In the genomic region with DNA sequence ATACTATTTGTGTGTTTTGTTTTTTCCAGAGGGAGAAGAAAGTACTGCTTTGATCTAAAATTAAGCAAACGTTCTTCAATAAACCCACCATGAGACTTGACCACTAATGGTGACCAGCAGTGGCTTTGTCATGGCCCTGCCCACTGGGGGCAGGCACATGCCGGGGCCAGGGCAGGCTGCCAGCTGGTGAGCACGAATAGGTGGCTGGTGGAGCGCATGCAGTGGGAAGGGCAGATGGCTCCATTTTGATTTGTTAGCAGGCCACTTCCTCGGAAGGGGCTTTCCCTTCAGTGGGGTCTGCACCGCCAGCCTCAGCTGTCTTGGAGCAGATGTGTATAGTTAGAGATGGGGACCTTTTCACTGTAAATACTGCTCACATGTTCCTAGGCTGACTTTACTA, we compare ENCODE assay signal across 19 cellular contexts.
"Had no signal": no experiment of that assay in that cellular context is flagged by ENCODE, and none has a peak within 500 bp of the region (broad histone marks: within the 10 kb centered on the region; RNA-seq: fewer than 3 reads in every experiment).

No MANE protein-coding gene starts in this region.

- H3K27ac ChIP-seq: epithelial cell of prostate, esophagus squamous epithelium, gastroesophageal sphincter, parathyroid adenoma, prostate gland, right lobe of liver, thoracic aorta, transverse colon had no signal

- H3K4me3 ChIP-seq: esophagus squamous epithelium, gastroesophageal sphincter, prostate gland, right lobe of liver, thoracic aorta, transverse colon had no signal

- H3K36me3 ChIP-seq: esophagus squamous epithelium, gastroesophageal sphincter, prostate gland, right lobe of liver, thoracic aorta, transverse colon had no signal

- H3K36me3 Mint-ChIP-seq: naive thymus-derived CD4-positive, alpha-beta T cell; stimulated activated naive B cell treated with anti-CD40 and anti-IgM and Interleukin-4, amounts not matched to agents 10 μg/mL and 1 μg/mL and 100 μg/mL, for 72 hours had no signal

- ATAC-seq: effector memory CD8-positive, alpha-beta T cell; gastroesophageal sphincter; left colon; naive thymus-derived CD4-positive, alpha-beta T cell; right lobe of liver; stimulated activated naive B cell treated with anti-CD40 and anti-IgM and Interleukin-4, amounts not matched to agents 10 μg/mL and 1 μg/mL and 100 μg/mL, for 72 hours; stimulated activated naive CD8-positive, alpha-beta T cell treated with anti-CD3 and anti-CD28 coated beads, Interleukin-15, amount 100 ng/mL, for 72 hours had no signal

- H3K27ac Mint-ChIP-seq: dendritic cell treated with granulocyte-macrophage colony-stimulating factor and Interleukin-4, amounts not matched to agents 40 ng/mL and 50 ng/mL, for 4 days; effector memory CD8-positive, alpha-beta T cell; naive thymus-derived CD4-positive, alpha-beta T cell; stimulated activated naive B cell treated with anti-CD40 and anti-IgM and Interleukin-4, amounts not matched to agents 10 μg/mL and 1 μg/mL and 100 μg/mL, for 72 hours; stimulated activated naive CD8-positive, alpha-beta T cell treated with anti-CD3 and anti-CD28 coated beads, Interleukin-15, amount 100 ng/mL, for 72 hours had no signal

- H3K4me3 Mint-ChIP-seq: dendritic cell treated with granulocyte-macrophage colony-stimulating factor and Interleukin-4, amounts not matched to agents 40 ng/mL and 50 ng/mL, for 4 days; effector memory CD8-positive, alpha-beta T cell; naive thymus-derived CD4-positive, alpha-beta T cell; stimulated activated naive B cell treated with anti-CD40 and anti-IgM and Interleukin-4, amounts not matched to agents 10 μg/mL and 1 μg/mL and 100 μg/mL, for 72 hours; stimulated activated naive CD8-positive, alpha-beta T cell treated with anti-CD3 and anti-CD28 coated beads, Interleukin-15, amount 100 ng/mL, for 72 hours had no signal

- H3K27me3 ChIP-seq: esophagus squamous epithelium, gastroesophageal sphincter, right lobe of liver, transverse colon had no signal

- H3K4me1 ChIP-seq: esophagus squamous epithelium, gastroesophageal sphincter, parathyroid adenoma, prostate gland, right lobe of liver, transverse colon had no signal

- DNase-seq: cerebellar nuclear complex; effector memory CD8-positive, alpha-beta T cell; esophagus squamous epithelium; foreskin fibroblast; left colon; mammary epithelial cell; naive thymus-derived CD4-positive, alpha-beta T cell; nucleus accumbens; right lobe of liver; stimulated activated CD4-positive, alpha-beta T cell treated with anti-CD3 and anti-CD28 coated beads, Interleukin-4, amount 100 ng/mL, for 1 hour; stimulated activated naive B cell treated with anti-CD40 and anti-IgM and Interleukin-4, amounts not matched to agents 10 μg/mL and 1 μg/mL and 100 μg/mL, for 72 hours; stimulated activated naive CD8-positive, alpha-beta T cell treated with anti-CD3 and anti-CD28 coated beads, Interleukin-15, amount 100 ng/mL, for 72 hours; transverse colon had no signal

- H3K9me3 ChIP-seq: prostate gland, right lobe of liver, thoracic aorta, transverse colon had no signal

- H3K4me1 Mint-ChIP-seq: naive thymus-derived CD4-positive, alpha-beta T cell; stimulated activated naive B cell treated with anti-CD40 and anti-IgM and Interleukin-4, amounts not matched to agents 10 μg/mL and 1 μg/mL and 100 μg/mL, for 72 hours; stimulated activated naive CD8-positive, alpha-beta T cell treated with anti-CD3 and anti-CD28 coated beads, Interleukin-15, amount 100 ng/mL, for 72 hours had no signal
